In genomic region chr12:5348491-5348890, GRCh38 we compare ENCODE assay signal across 16 cellular contexts.
DNase-seq lines count a peak whose midpoint lies in the region; ATAC-seq, FAIRE-seq and TF ChIP-seq lines count a peak whose summit lies in the region.
"Had no signal": no experiment of that assay in that cellular context is flagged by ENCODE, and none has a peak within 500 bp of the region (broad histone marks: within the 10 kb centered on the region; RNA-seq: fewer than 3 reads in every experiment).

No MANE protein-coding gene starts in this region.

- H3K27ac ChIP-seq in K562 (ENCODE audit: extremely low read depth, low read depth, low read length) = no peak overlapping the region
- H3K27ac ChIP-seq in keratinocyte (ENCODE audit: control insufficient read depth, insufficient read depth, low read length) = no peak overlapping the region
- H3K27ac ChIP-seq in naive thymus-derived CD4-positive, alpha-beta T cell (ENCODE audit: low read depth, low read length) = no peak overlapping the region
- H3K27ac ChIP-seq: GM23248 had no signal

- H4K20me1 ChIP-seq in K562 (replicated peaks; ENCODE audit: control insufficient read depth, insufficient read depth, low read length) (peaks cover 4% of the 10 kb centered on the region; the same call in 1 of the 2 replicates), keratinocyte (ENCODE audit: control insufficient read depth, extremely low read depth, insufficient read depth, low read length) (no peaks in the 10 kb centered on the region)

- ATAC-seq in K562 = no peak
- ATAC-seq in naive thymus-derived CD4-positive, alpha-beta T cell = no peak
- ATAC-seq: Right ventricle myocardium inferior had no signal

- no peak overlapping the region for H3K27ac Mint-ChIP-seq in naive thymus-derived CD4-positive, alpha-beta T cell

- H3K36me3 Mint-ChIP-seq in naive thymus-derived CD4-positive, alpha-beta T cell = no peaks in the 10 kb centered on the region

- H3K9ac ChIP-seq in K562 (ENCODE audit: insufficient read depth in 1 of 2, low read depth in 2 of 2, low read length in 2 of 2) = no peak overlapping the region
- H3K9ac ChIP-seq in keratinocyte (ENCODE audit: control insufficient read depth, extremely low read depth, insufficient read depth, low read length) = peak overlapping the region; percentile 3
- H3K9ac ChIP-seq: GM23248 had no signal

- in situ Hi-C loops in K562 (cut with MboI) = no loop called here

- dilution Hi-C loops in keratinocyte (cut with MboI; ENCODE audit: extremely low pct_ligation_motif_present, low sequenced_read_pairs) = no loop called here

- H3K4me3 Mint-ChIP-seq in naive thymus-derived CD4-positive, alpha-beta T cell = no peak overlapping the region

- TF ChIP-seq CTCF in K562 (IDR thresholded peaks at IDR 0.05 in 2 of 3, conservative IDR thresholded peaks at IDR 0.05 in 1 of 3; ENCODE audit: insufficient read depth in 2 of 3, low read depth in 1 of 3, low read length in 3 of 3) = no peak
- no peak for TF ChIP-seq CTCF in keratinocyte (optimal IDR thresholded peaks at IDR 0.05 in 1 of 3, IDR thresholded peaks at IDR 0.05 in 1 of 3, conservative IDR thresholded peaks at IDR 0.05 in 1 of 3; ENCODE audit: extremely low read depth in 1 of 3, insufficient read depth in 2 of 3, low read length in 3 of 3)

- H3K4me3 ChIP-seq in K562 (no peak overlapping the region), keratinocyte (ENCODE audit: control insufficient read depth in 2 of 3, extremely low read depth in 1 of 3, insufficient read depth in 2 of 3, low read depth in 1 of 3, low read length in 3 of 3) (peak overlapping the region in 1 of 3 experiments; percentile 2)
- H3K4me3 ChIP-seq in naive thymus-derived CD4-positive, alpha-beta T cell (ENCODE audit: low read length) = no peak overlapping the region
- H3K4me3 ChIP-seq: GM23248 had no signal

- TF ChIP-seq EP300 in K562 (IDR thresholded peaks at IDR 0.05; ENCODE audit: low read length) = no peak

- no peaks in the 10 kb centered on the region for H3K9me1 ChIP-seq in K562 (ENCODE audit: control insufficient read depth, insufficient read depth, low read length)
- no peaks in the 10 kb centered on the region for H3K9me1 ChIP-seq in keratinocyte (ENCODE audit: control insufficient read depth, extremely low read depth, insufficient read depth, low read length)

- no TSS peak for BruUV-seq in K562 (replicated peaks; lab: Mats Ljungman, UMichigan)

- H3K9me3 ChIP-seq in K562 (replicated peaks; ENCODE audit: control insufficient read depth, insufficient read depth, low read depth, low read length) = no peaks in the 10 kb centered on the region
- no peaks in the 10 kb centered on the region for H3K9me3 ChIP-seq in keratinocyte (ENCODE audit: control insufficient read depth, low read depth, low read length)
- no peaks in the 10 kb centered on the region for H3K9me3 ChIP-seq in naive thymus-derived CD4-positive, alpha-beta T cell (ENCODE audit: control insufficient read depth in 2 of 3, low read length in 3 of 3)

- H3K27me3 Mint-ChIP-seq in naive thymus-derived CD4-positive, alpha-beta T cell = peaks cover 0 to 23% (median 15%) of the 10 kb centered on the region in 5 donors

- H3K9me3 Mint-ChIP-seq in naive thymus-derived CD4-positive, alpha-beta T cell = peaks cover 0 to 26% (median 12%) of the 10 kb centered on the region in 11 donors

- TF ChIP-seq RAD21 in K562 (CRISPR knock-in tag; conservative IDR thresholded peaks at IDR 0.05 in 1 of 2, IDR thresholded peaks at IDR 0.05 in 1 of 2) = no peak

- H3K4me2 ChIP-seq in K562 (ENCODE audit: insufficient read depth, low read length) = no peak overlapping the region
- H3K4me2 ChIP-seq in keratinocyte (ENCODE audit: control insufficient read depth, extremely low read depth, insufficient read depth, low read depth, low read length) = peak overlapping the region; percentile 63

- H3K79me2 ChIP-seq in K562 (ENCODE audit: control insufficient read depth, insufficient read depth, low read length) = no peaks in the 10 kb centered on the region
- no peaks in the 10 kb centered on the region for H3K79me2 ChIP-seq in keratinocyte (ENCODE audit: control insufficient read depth, insufficient read depth, low read length)

- H2AFZ ChIP-seq in K562 (ENCODE audit: low read depth, low read length) (no peak overlapping the region), keratinocyte (ENCODE audit: control insufficient read depth, low read length) (peak overlapping the region; percentile 65)
- H2AFZ ChIP-seq: GM23248 had no signal

- H3K27me3 ChIP-seq in K562 (ENCODE audit: control insufficient read depth in 2 of 2, insufficient read depth in 2 of 2, low read length in 2 of 2) (no peaks in the 10 kb centered on the region), keratinocyte (ENCODE audit: control insufficient read depth, extremely low read depth, insufficient read depth, low read length) (no peaks in the 10 kb centered on the region)
- H3K27me3 ChIP-seq in naive thymus-derived CD4-positive, alpha-beta T cell (ENCODE audit: control insufficient read depth in 2 of 2, insufficient read depth in 2 of 2, low read length in 2 of 2) = no peaks in the 10 kb centered on the region

- H3K4me1 Mint-ChIP-seq in naive thymus-derived CD4-positive, alpha-beta T cell = no peaks in the 10 kb centered on the region

- no peak for FAIRE-seq in K562 (lab: Jason Lieb, UNC)
- FAIRE-seq in keratinocyte (lab: Jason Lieb, UNC) = no peak
- FAIRE-seq: G401.6, GM12892 had no signal

- intact Hi-C loops in K562 (cut with micrococcal nuclease) = no loop called here
- intact Hi-C loops in naive thymus-derived CD4-positive, alpha-beta T cell (cut with micrococcal nuclease) = no loop called here

- peak; percentile 13 for DNase-seq in Daoy (ENCODE audit: low read depth)
- peak; percentile 6 for DNase-seq in M059J (ENCODE audit: low read depth)
- DNase-seq in K562 (ENCODE audit: extremely low read depth in 1 of 4, low spot score in 3 of 4) = peak in 1 of 4 experiments; percentile 5
- no peak for DNase-seq in keratinocyte (ENCODE audit: low read depth, low spot score)
- no peak for DNase-seq in NOMO-1 (lab: John Stamatoyannopoulos, UW; ENCODE audit: unreplicated experiment in 2 of 2)
- no peak for DNase-seq in GM03348 (ENCODE audit: low spot score)
- no peak for DNase-seq in NAMALWA (ENCODE audit: low spot score)
- DNase-seq in naive thymus-derived CD4-positive, alpha-beta T cell = no peak
- DNase-seq: GM23248, NCI-H1417 treated with DMSO at 0.1 percent for 48 hours, NCI-H2029, NCI-H2227 treated with DMSO at 0.1 percent for 48 hours, NCI-H526 treated with DMSO at 0.1 percent for 48 hours had no signal

- TF ChIP-seq POLR2A in K562 (conservative IDR thresholded peaks at IDR 0.05) = no peak

- 0% methylated on average over 4 of the region's 4 CpGs for WGBS in K562 (ENCODE audit: insufficient coverage, low coverage, missing lambda C conversion rate)

- CTCF ChIA-PET in K562 (lab: Yijun Ruan, JAX; ENCODE audit: low intra/inter-chr PET ratio) = no interaction called here
- CTCF ChIA-PET in naive thymus-derived CD4-positive, alpha-beta T cell (lab: Charles Lee) = no interaction called here

- H3K36me3 ChIP-seq in K562 (ENCODE audit: control insufficient read depth, insufficient read depth, low read length) (no peaks in the 10 kb centered on the region), keratinocyte (ENCODE audit: control insufficient read depth in 2 of 2, extremely low read depth in 1 of 2, insufficient read depth in 2 of 2, low read length in 2 of 2) (no peaks in the 10 kb centered on the region)
- no peaks in the 10 kb centered on the region for H3K36me3 ChIP-seq in naive thymus-derived CD4-positive, alpha-beta T cell (ENCODE audit: control insufficient read depth in 2 of 3, insufficient read depth in 3 of 3, low read length in 3 of 3)

- H3K4me1 ChIP-seq in K562 (replicated peaks in 1 of 2; ENCODE audit: control insufficient read depth in 2 of 2, insufficient read depth in 2 of 2, low read length in 2 of 2) (no peaks in the 10 kb centered on the region), keratinocyte (ENCODE audit: control insufficient read depth, extremely low read depth, insufficient read depth, low read length) (peaks cover 13% of the 10 kb centered on the region)
- H3K4me1 ChIP-seq in naive thymus-derived CD4-positive, alpha-beta T cell (ENCODE audit: control insufficient read depth in 2 of 2, insufficient read depth in 2 of 2, low read length in 2 of 2) = no peaks in the 10 kb centered on the region

- POLR2A ChIA-PET in K562 (lab: Yijun Ruan, JAX) = no interaction called here
- POLR2A ChIA-PET in naive thymus-derived CD4-positive, alpha-beta T cell (lab: Charles Lee) = no interaction called here

TF ChIP-seq in K562, 482 proteins besides CTCF, POLR2A, EP300 and RAD21:
- TF ChIP-seq TEAD4 (IDR thresholded peaks at IDR 0.05; ENCODE audit: low read length) (peak; percentile 27; the same call in 1 of the 2 replicates), TEAD4 (CRISPR knock-in tag; IDR thresholded peaks at IDR 0.05; ENCODE audit: borderline replicate concordance) (no peak), TAL1 (IDR thresholded peaks at IDR 0.05) (0 out of 2 replicates have a peak, but pooled peaks have one; percentile 20), CBFA2T3 (IDR thresholded peaks at IDR 0.05) (peak; percentile 60), VEZF1 (CRISPR knock-in tag; IDR thresholded peaks at IDR 0.05) (0 out of 2 replicates have a peak, but pooled peaks have one; percentile 19), CBFA2T2 (conservative IDR thresholded peaks at IDR 0.05) (peak; percentile 19; the same call in 1 of the 2 replicates), ZNF197 (CRISPR knock-in tag; IDR thresholded peaks at IDR 0.05; ENCODE audit: low read depth) (no peak)

Comparison
In these comparisons a context has a peak if more than half of its experiments do, and no peak if none do; other contexts are left out.
1. DNase-seq: peak in Daoy (single experiment) and M059J (single experiment); none in keratinocyte (single experiment), NOMO-1 (0 of 2), GM03348 (single experiment), NAMALWA (single experiment) and naive thymus-derived CD4-positive, alpha-beta T cell (0 of 9).